Comparison of ENCODE assay signal across 10 cellular contexts in the genomic region with DNA sequence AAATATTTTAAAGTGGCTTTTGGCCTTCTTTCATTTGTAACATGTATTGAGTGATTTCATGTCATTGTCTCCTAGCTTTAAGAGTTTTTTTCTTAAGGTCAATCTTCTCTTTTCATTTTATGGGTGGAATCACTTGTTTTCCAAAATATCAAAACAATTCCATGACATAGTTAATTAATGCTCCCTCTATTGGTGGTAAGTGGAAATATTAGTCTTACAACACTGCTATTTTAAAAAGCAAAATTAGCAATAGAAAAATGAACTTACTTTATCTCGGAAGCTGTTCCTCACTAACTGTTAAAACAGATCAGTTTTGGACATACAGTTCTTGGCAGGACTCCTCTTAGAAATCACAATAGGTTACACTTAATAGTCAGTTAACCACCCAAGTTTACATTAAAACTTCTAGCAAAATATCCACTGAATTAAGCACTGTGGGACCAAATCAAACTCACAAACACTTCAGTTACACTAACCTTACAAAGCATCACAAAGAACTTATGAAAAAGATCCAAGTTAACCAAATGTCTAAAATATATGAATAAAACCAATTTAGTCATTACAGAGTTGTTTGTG. TPM values are rescaled to one million over a fixed set of nuclear protein-coding genes. Genes with fewer than 3 reads are reported as not detected.
A peak's percentile ranks its signal among the peaks of the same experiment; 100 is the strongest.
DNase-seq lines count a peak whose midpoint lies in the region; ATAC-seq and TF ChIP-seq lines count a peak whose summit lies in the region.
"Had no signal": no experiment of that assay in that cellular context is flagged by ENCODE, and none has a peak within 500 bp of the region (broad histone marks: within the 10 kb centered on the region; RNA-seq: fewer than 3 reads in every experiment).

No MANE protein-coding gene starts in this region.

- H2BK120ac ChIP-seq in IMR-90 (ENCODE audit: low read depth, low read length) = no peak overlapping the region

- no peak overlapping the region for H3K23ac ChIP-seq in IMR-90 (ENCODE audit: low read depth, low read length)

- ATAC-seq in IMR-90 (ENCODE audit: low read depth) (no peak), mucosa of descending colon (no peak)

- no peak overlapping the region for H2AK9ac ChIP-seq in IMR-90 (replicated peaks; ENCODE audit: low read depth, low read length, poor library complexity)

- H3K4me3 ChIP-seq in DOHH2 (ENCODE audit: low read length) = no peak overlapping the region
- H3K4me3 ChIP-seq in IMR-90 (ENCODE audit: insufficient read depth, low read depth, low read length) = no peak overlapping the region
- H3K4me3 ChIP-seq in cardiac fibroblast (replicated peaks in 1 of 2; ENCODE audit: low read depth in 2 of 2, low read length in 2 of 2) = no peak overlapping the region
- H3K4me3 ChIP-seq in neural cell (ENCODE audit: low read length) = no peak overlapping the region
- no peak overlapping the region for H3K4me3 ChIP-seq in mucosa of descending colon

- TF ChIP-seq POLR2A in IMR-90 (IDR thresholded peaks at IDR 0.05; ENCODE audit: low read depth, low read length) = no peak

- POLR2A ChIA-PET in IMR-90 (lab: Charles Lee; ENCODE audit: unreplicated experiment) = no interaction called here

- H3K14ac ChIP-seq in IMR-90 (replicated peaks; ENCODE audit: low read depth, low read length) = no peak overlapping the region

- in situ Hi-C loops in IMR-90 (cut with MboI; ENCODE audit: low sequenced_read_pairs) = no loop called here

- H2AFZ ChIP-seq in IMR-90 (replicated peaks; ENCODE audit: low read length, poor library complexity) (no peak overlapping the region), neural cell (ENCODE audit: low read depth, low read length) (no peak overlapping the region)

- H4K20me1 ChIP-seq in DOHH2 (ENCODE audit: control insufficient read depth, insufficient read depth, low read depth, low read length) (no peaks in the 10 kb centered on the region), IMR-90 (ENCODE audit: insufficient read depth, low read length) (no peaks in the 10 kb centered on the region), neural cell (ENCODE audit: insufficient read depth) (no peaks in the 10 kb centered on the region)

- H3K9ac ChIP-seq in IMR-90 (ENCODE audit: low read depth, low read length) = no peak overlapping the region
- H3K9ac ChIP-seq in neural cell (ENCODE audit: low read length) = no peak overlapping the region

- H3F3A ChIP-seq in DOHH2 (ENCODE audit: control insufficient read depth, insufficient read depth) (no peaks in the 10 kb centered on the region), neural cell (ENCODE audit: insufficient read depth, low read length, poor library complexity, severe bottlenecking) (no peaks in the 10 kb centered on the region)

- no peak overlapping the region for H3K18ac ChIP-seq in IMR-90 (ENCODE audit: low read depth, low read length)

- TF ChIP-seq CTCF in DOHH2 (IDR thresholded peaks at IDR 0.05; ENCODE audit: low read depth, low read length, poor library complexity, severe bottlenecking) = peak; percentile 58
- TF ChIP-seq CTCF in IMR-90 (conservative IDR thresholded peaks at IDR 0.05; ENCODE audit: low read depth, low read length) = peak; percentile 55
- TF ChIP-seq CTCF in cardiac fibroblast (IDR thresholded peaks at IDR 0.05; ENCODE audit: low read depth, low read length) = peak; percentile 43
- no peak for TF ChIP-seq CTCF in neural cell (IDR thresholded peaks at IDR 0.05; ENCODE audit: poor library complexity, severe bottlenecking)
- no peak for TF ChIP-seq CTCF in mucosa of descending colon (IDR thresholded peaks at IDR 0.05)

- H3K56ac ChIP-seq in IMR-90 (ENCODE audit: extremely low read depth, insufficient read depth, low read length) = no peak overlapping the region

- H2BK20ac ChIP-seq in IMR-90 (ENCODE audit: low read depth, low read length) = no peak overlapping the region

- no peaks in the 10 kb centered on the region for H3K79me2 ChIP-seq in DOHH2 (ENCODE audit: control insufficient read depth, low read length)
- no peaks in the 10 kb centered on the region for H3K79me2 ChIP-seq in neural cell (replicated peaks; ENCODE audit: insufficient read depth, low read length)

- H3K9me3 ChIP-seq in DOHH2 (ENCODE audit: control insufficient read depth, insufficient read depth, low read length) (peaks cover 4% of the 10 kb centered on the region; the same call in 1 of the 2 replicates), IMR-90 (ENCODE audit: control insufficient read depth, insufficient read depth, low read length) (no peaks in the 10 kb centered on the region), neural cell (ENCODE audit: low read length) (peaks cover 4% of the 10 kb centered on the region), mucosa of descending colon (no peaks in the 10 kb centered on the region)
- H3K9me3 ChIP-seq: neutrophil had no signal

- H3K36me3 ChIP-seq in DOHH2 (ENCODE audit: control insufficient read depth, low read length) (peaks cover 23% of the 10 kb centered on the region), IMR-90 (ENCODE audit: control insufficient read depth, insufficient read depth, low read length) (peaks cover 16% of the 10 kb centered on the region), neural cell (ENCODE audit: insufficient read depth, low read length) (peaks cover 17% of the 10 kb centered on the region), mucosa of descending colon (ENCODE audit: low read depth) (no peaks in the 10 kb centered on the region)

- no peaks in the 10 kb centered on the region; a peak in 1 of 4 replicates for H3K79me1 ChIP-seq in IMR-90 (ENCODE audit: low read depth in 1 of 2, low read length in 2 of 2)

- peak; percentile 24 for TF ChIP-seq RAD21 in IMR-90 (IDR thresholded peaks at IDR 0.05; ENCODE audit: low read length)
- TF ChIP-seq RAD21 in neural cell (conservative IDR thresholded peaks at IDR 0.05) = peak; percentile 25

- dilution Hi-C loops in IMR-90 (cut with HindIII; ENCODE audit: low sequenced_read_pairs, unreplicated experiment) = no loop called here

- no peaks in the 10 kb centered on the region for H3K9me1 ChIP-seq in IMR-90 (ENCODE audit: insufficient read depth, low read length)

- BruUV-seq in IMR-90 (replicated peaks; lab: Mats Ljungman, UMichigan) = no TSS peak

- no peak overlapping the region for H2AK5ac ChIP-seq in IMR-90 (ENCODE audit: low read depth, low read length)

- TF ChIP-seq EP300 in neural cell (conservative IDR thresholded peaks at IDR 0.05; ENCODE audit: poor library complexity, severe bottlenecking) = no peak

- CTCF ChIA-PET in IMR-90 (lab: Yijun Ruan, JAX) = interaction anchor here (0.6 to 1.5 kb wide), 2 partner anchors 12 to 478 kb away, joined by 4 to 5 read pairs; no protein-coding TSS in a partner anchor

- H3K4me1 ChIP-seq in DOHH2 (ENCODE audit: control insufficient read depth, low read length) (no peaks in the 10 kb centered on the region), IMR-90 (ENCODE audit: control insufficient read depth, insufficient read depth, low read length) (no peaks in the 10 kb centered on the region), mucosa of descending colon (ENCODE audit: low read depth) (no peaks in the 10 kb centered on the region)

- no peak overlapping the region for H3K4ac ChIP-seq in IMR-90 (ENCODE audit: low read depth, low read length)

- no peak overlapping the region for H3K27ac ChIP-seq in DOHH2 (ENCODE audit: low read depth, low read length)
- no peak overlapping the region for H3K27ac ChIP-seq in IMR-90 (ENCODE audit: insufficient read depth, low read length)
- no peak overlapping the region for H3K27ac ChIP-seq in neural cell (ENCODE audit: low read length)
- H3K27ac ChIP-seq: neutrophil had no signal

- H3K4me2 ChIP-seq in DOHH2 (ENCODE audit: low read length) (no peak overlapping the region), IMR-90 (ENCODE audit: low read depth, low read length) (no peak overlapping the region), neural cell (ENCODE audit: low read length) (no peak overlapping the region)

- intact Hi-C loops in IMR-90 (cut with micrococcal nuclease) (loop anchor here (10.0 kb wide), 2 partner anchors 181 to 491 kb away; no protein-coding TSS in a partner anchor), mucosa of descending colon (cut with DNase I, micrococcal nuclease) (no loop called here)

- H4K5ac ChIP-seq in IMR-90 (ENCODE audit: low read depth, low read length) = no peak overlapping the region

- H3K27me3 ChIP-seq in DOHH2 (ENCODE audit: control insufficient read depth, low read length) (no peaks in the 10 kb centered on the region), IMR-90 (ENCODE audit: control insufficient read depth, insufficient read depth, low read length) (no peaks in the 10 kb centered on the region), neural cell (ENCODE audit: insufficient read depth, low read depth, low read length) (no peaks in the 10 kb centered on the region)
- H3K27me3 ChIP-seq: neutrophil had no signal

- H2BK5ac ChIP-seq in IMR-90 (ENCODE audit: low read depth, low read length, poor library complexity, severe bottlenecking) = no peak overlapping the region

- no peak overlapping the region for H4K8ac ChIP-seq in IMR-90 (ENCODE audit: low read depth in 2 of 2, low read length in 2 of 2)

- no peak overlapping the region for H2BK15ac ChIP-seq in IMR-90 (ENCODE audit: low read depth, low read length)

- H3K9me2 ChIP-seq in DOHH2 (replicated peaks; ENCODE audit: control insufficient read depth, low read length) (no peaks in the 10 kb centered on the region), neural cell (ENCODE audit: insufficient read depth, low read length) (no peaks in the 10 kb centered on the region)

- WGBS in IMR-90 (ENCODE audit: extremely low coverage in 2 of 2, insufficient read length in 1 of 2), 2 experiments = 60% methylated on average over 1 of the region's 1 CpG; no CpG with 5 or more reads in 1 of the 2 experiments

- DNase-seq in IMR-90 (peak; percentile 18), cardiac fibroblast (ENCODE audit: low read depth in 2 of 2) (peak; percentile 36), mucosa of descending colon (no peak), T-helper 9 cell (no peak)
- DNase-seq in activated effector memory CD4-positive, alpha-beta T cell treated with Interleukin-2 at 50 U/mL for 16 hours = no peak
- DNase-seq: stimulated activated naive CD4-positive, alpha-beta T cell treated with Interleukin-2 at 50 U/mL for 16 hours had no signal

- no peak overlapping the region for H4K91ac ChIP-seq in IMR-90 (ENCODE audit: insufficient read depth, low read depth, low read length)

TF ChIP-seq in IMR-90, 13 proteins besides CTCF, POLR2A, EP300 and RAD21 (continues in another document):
- no peak for TF ChIP-seq RCOR1 (IDR thresholded peaks at IDR 0.05; ENCODE audit: insufficient replicate concordance, low read length)
- no peak for TF ChIP-seq BHLHE40 (IDR thresholded peaks at IDR 0.05; ENCODE audit: low read depth, low read length)

TF ChIP-seq in neural cell, 6 proteins besides CTCF, POLR2A, EP300 and RAD21 (continues in another document):
- no peak for TF ChIP-seq EZH2 (IDR thresholded peaks at IDR 0.05; ENCODE audit: borderline replicate concordance, insufficient read depth, low read length, poor library complexity, severe bottlenecking)

RNA-seq across cellular contexts. Expression of gene TIGIT, which starts 42.4 kb away (rescaled TPM):
- not detected in 2 replicates for total RNA-seq in IMR-90 (2012; rRNA removed)
- not detected in 2 replicates for polyA plus RNA-seq in IMR-90 (2012; rRNA removed)
- polyA plus RNA-seq in IMR-90 (2012; cell fraction: cytosol; rRNA removed) = not detected in 2 replicates
- not detected in 2 replicates for polyA plus RNA-seq in IMR-90 (2012; cell fraction: nucleus; rRNA removed; ENCODE audit: low replicate concordance)
- 1.1 and 1.8 TPM in 2 replicates for polyA plus RNA-seq in neural cell
- 0.73 and 1.2 TPM in 2 replicates for polyA minus RNA-seq in neural cell
- total RNA-seq in mucosa of descending colon = 1 to 10 TPM in 1 of 3 donors, under 1 TPM in 2; 0.54 to 1.6 (median 0.84) TPM
- total RNA-seq: dermis microvascular lymphatic vessel endothelial cell had no signal

Comparison
In these comparisons a context has a peak if more than half of its experiments do, and no peak if none do; other contexts are left out.
1. CTCF ChIP-seq: peak in DOHH2 (single experiment), IMR-90 (single experiment) and cardiac fibroblast (single experiment); none in neural cell (single experiment) and mucosa of descending colon (single experiment).
2. DNase-seq: peak in IMR-90 (single experiment) and cardiac fibroblast (2 of 2); none in activated effector memory CD4-positive, alpha-beta T cell treated with Interleukin-2 at 50 U/mL for 16 hours (single experiment), mucosa of descending colon (0 of 3) and T-helper 9 cell (single experiment).